In genomic region chr4:80335554-80336358, GRCh38 we compare ENCODE assay signal across 8 cellular contexts. TPM values are rescaled to one million over a fixed set of nuclear protein-coding genes. Genes with fewer than 3 reads are reported as not detected.
DNase-seq lines count a peak whose midpoint lies in the region; ATAC-seq, FAIRE-seq and TF ChIP-seq lines count a peak whose summit lies in the region.

CFAP299 (plus strand) TSS chr4:80335730.

- H3K4me3 ChIP-seq in HFF-Myc (replicated peaks; ENCODE audit: low read depth, low read length): peak within 1 kb of the TSS; percentile 66
- peak within 1 kb of the TSS; percentile 61 for H3K4me3 ChIP-seq in GM12878
- peak within 1 kb of the TSS; percentile 57 to 64 (median 62) for H3K4me3 ChIP-seq in gastrocnemius medialis

- H3K27ac ChIP-seq in GM12878 (ENCODE audit: control insufficient read depth, insufficient read depth): no peak within 1 kb of the TSS
- H3K27ac ChIP-seq in gastrocnemius medialis: no peak within 1 kb of the TSS

- CTCF ChIA-PET in GM10248 (lab: Yijun Ruan, JAX) (no interaction called here), GM12878 (lab: Yijun Ruan, JAX) (interaction anchor here (0.7 to 3.6 kb wide), 12 partner anchors 8 to 1383 kb away, joined by 3 to 36 read pairs (median 3); no protein-coding TSS in a partner anchor)

- no peak for TF ChIP-seq EP300 in GM12878 (IDR thresholded peaks at IDR 0.05; ENCODE audit: borderline replicate concordance in 1 of 2, control insufficient read depth in 1 of 2, low read depth in 2 of 2, low read length in 2 of 2)

- peak; percentile 90 for FAIRE-seq in GM12878 (lab: Jason Lieb, UNC)

- no peak within 1 kb of the TSS for H3K9ac ChIP-seq in GM12878 (ENCODE audit: control insufficient read depth, insufficient read depth, low read length)

- H3K79me2 ChIP-seq in GM12878 (ENCODE audit: control insufficient read depth, insufficient read depth, low read length): no peaks in the 10 kb centered on the region

- TF ChIP-seq CTCF in GM10248 (IDR thresholded peaks at IDR 0.05; ENCODE audit: control extremely low read depth, extremely low read depth, low read depth, missing control alignments) (peak; percentile 27), HFF-Myc (IDR thresholded peaks at IDR 0.05; ENCODE audit: low read depth, low read length, missing control alignments) (peak; percentile 60), GM12878 (IDR thresholded peaks at IDR 0.05 in 2 of 3, conservative IDR thresholded peaks at IDR 0.05 in 1 of 3; ENCODE audit: control insufficient read depth in 2 of 3, extremely low read depth in 1 of 3, insufficient read depth in 1 of 3, low read depth in 3 of 3, low read length in 3 of 3) (peak in 2 of 3 experiments; percentile 29 to 36; a peak in 2 of 6 replicates), gastrocnemius medialis (IDR thresholded peaks at IDR 0.05 in 4 of 5, conservative IDR thresholded peaks at IDR 0.05 in 1 of 5) (peak in 3 of 5 experiments; percentile 13 to 44 (median 23))

- H3K9me3 ChIP-seq in GM12878 (replicated peaks; ENCODE audit: control insufficient read depth, insufficient read depth, low read length) (no peaks in the 10 kb centered on the region), gastrocnemius medialis (no peaks in the 10 kb centered on the region)

- RAD21 ChIA-PET in GM12878 (lab: Charles Lee; ENCODE audit: unreplicated experiment): interaction anchor here (1.0 to 3.5 kb wide), 4 partner anchors 107 to 717 kb away, joined by 3 to 23 read pairs (median 4); no protein-coding TSS in a partner anchor

- POLR2A ChIA-PET in GM10248 (lab: Yijun Ruan, JAX): no interaction called here
- POLR2A ChIA-PET in GM12878 (lab: Charles Lee): no interaction called here

- ATAC-seq in GM12878: peak; percentile 97
- ATAC-seq in gastrocnemius medialis: peak; percentile 86 to 87

- TF ChIP-seq POLR2A in GM12878 (IDR thresholded peaks at IDR 0.05; ENCODE audit: low read depth, low read length): no peak
- TF ChIP-seq POLR2A in gastrocnemius medialis (IDR thresholded peaks at IDR 0.05): no peak

- peaks cover 0 to 8% of the 10 kb centered on the region in 2 experiments; a peak in 3 of 4 replicates for H3K27me3 ChIP-seq in GM12878 (replicated peaks in 1 of 2; ENCODE audit: control insufficient read depth in 2 of 2, insufficient read depth in 2 of 2, low read length in 1 of 2)
- H3K27me3 ChIP-seq in gastrocnemius medialis: no peaks in the 10 kb centered on the region

- no TSS peak for BruUV-seq in GM12878 (replicated peaks; lab: Mats Ljungman, UMichigan)

- in situ Hi-C loops in GM12878 (cut with MboI): no loop called here
- in situ Hi-C loops in gastrocnemius medialis (cut with MboI; ENCODE audit: low sequenced_read_pairs in 4 of 4): no loop called here

- H2AFZ ChIP-seq in GM12878 (ENCODE audit: control insufficient read depth, low read depth, low read length): peak within 1 kb of the TSS; percentile 64

- SMC1A ChIA-PET in GM12878 (lab: Charles Lee; ENCODE audit: uncharacterized antibody, unreplicated experiment): interaction anchor here (1.0 to 1.6 kb wide), 4 partner anchors 11 to 1385 kb away, joined by 3 to 12 read pairs (median 4); no protein-coding TSS in a partner anchor

- H4K20me1 ChIP-seq in GM12878 (ENCODE audit: control insufficient read depth, insufficient read depth): no peaks in the 10 kb centered on the region

- H3K4me1 ChIP-seq in GM12878 (ENCODE audit: control insufficient read depth, insufficient read depth, low read length): no peaks in the 10 kb centered on the region; the same call in 1 of the 2 replicates
- peaks cover 0 to 4% of the 10 kb centered on the region in 2 donors for H3K4me1 ChIP-seq in gastrocnemius medialis

- WGBS in GM12878 (ENCODE audit: insufficient coverage, insufficient replicate concordance, low lambda C conversion rate, missing lambda C conversion rate): 3% methylated on average over 38 of the region's 49 CpGs

- peak within 1 kb of the TSS; percentile 98 for H3K4me2 ChIP-seq in GM12878 (ENCODE audit: control insufficient read depth, insufficient read depth)

- no peaks in the 10 kb centered on the region for H3K36me3 ChIP-seq in GM12878 (ENCODE audit: control insufficient read depth in 2 of 2, insufficient read depth in 2 of 2, low read length in 1 of 2)
- H3K36me3 ChIP-seq in gastrocnemius medialis: no peaks in the 10 kb centered on the region

- DNase-seq in GM10248 (ENCODE audit: extremely low spot score) (peak; percentile 73), HFF-Myc (ENCODE audit: extremely low read depth, low read depth) (peak; percentile 74), MV-4-11 (lab: John Stamatoyannopoulos, UW) (peak; percentile 57), T-helper 1 cell (peak in 3 of 5 donors; percentile 4 to 60 (median 13)), GM12878 (ENCODE audit: low read depth, low spot score) (peak; percentile 44), iPS DF 4.7 (ENCODE audit: extremely low read depth, low spot score) (peak; percentile 71), gastrocnemius medialis (peak; percentile 35 to 59), cortex of kidney (lab: John Stamatoyannopoulos, UW) (no peak)

- no peak for TF ChIP-seq RAD21 in GM12878 (IDR thresholded peaks at IDR 0.05; ENCODE audit: insufficient read depth, low read depth, low read length)

- intact Hi-C loops in GM12878 (cut with micrococcal nuclease; ENCODE audit: unreplicated experiment) (loop anchor here (2.0 to 10.0 kb wide), 3 partner anchors 68 to 411 kb away; partner anchors contain the start of gene FGF5), gastrocnemius medialis (cut with DNase I; ENCODE audit: low total_unique reads) (no loop called here)

TF ChIP-seq in GM12878, 131 proteins besides CTCF, POLR2A, EP300 and RAD21 (continues in another document):
- no peak for TF ChIP-seq ELK1 (IDR thresholded peaks at IDR 0.05; ENCODE audit: low read depth, low read length)
- TF ChIP-seq TARDBP (IDR thresholded peaks at IDR 0.05; ENCODE audit: borderline replicate concordance): no peak
- TF ChIP-seq EGR1 (IDR thresholded peaks at IDR 0.05; ENCODE audit: borderline replicate concordance in 1 of 2, low read depth in 2 of 2, low read length in 2 of 2): no peak
- 0 out of 2 replicates have a peak, but pooled peaks have one; percentile 34 for TF ChIP-seq NR2F1 (conservative IDR thresholded peaks at IDR 0.05)
- peak; percentile 90 for TF ChIP-seq PKNOX1 (IDR thresholded peaks at IDR 0.05)
- peak; percentile 73; the same call in 1 of the 2 replicates for TF ChIP-seq NKRF (conservative IDR thresholded peaks at IDR 0.05)
- peak; percentile 82 for TF ChIP-seq MXI1 (IDR thresholded peaks at IDR 0.05; ENCODE audit: low read depth, low read length)
- no peak for TF ChIP-seq SRF (IDR thresholded peaks at IDR 0.05; ENCODE audit: low read depth in 2 of 2, low read length in 2 of 2)
- TF ChIP-seq ATF7 (IDR thresholded peaks at IDR 0.05; ENCODE audit: low read depth): no peak

RNA-seq across cellular contexts. Expression of gene CFAP299, which starts in this region (rescaled TPM):
- 0.15 and 0.34 TPM in 2 replicates for total RNA-seq in GM12878 (2013; cell fraction: nucleolus; rRNA removed)
- 0.06 TPM in 1 of 2 replicates, not detected in the other for total RNA-seq in GM12878 (2014; rRNA removed)
- not detected in 2 replicates for total RNA-seq in GM12878 (2014; rRNA removed; fragmentation: Illumina TruSeq; extraction: Trizol)
- not detected in 2 replicates for total RNA-seq in GM12878 (2021)
- not detected for polyA plus RNA-seq in GM12878 (2011; ENCODE audit: low read depth)
- polyA plus RNA-seq in GM12878 (2011; rRNA removed): not detected in 2 replicates
- polyA plus RNA-seq in GM12878 (2011; cell fraction: cytosol; rRNA removed): not detected in 2 replicates
- polyA plus RNA-seq in GM12878 (2011; cell fraction: nucleus; rRNA removed): not detected in 2 replicates
- not detected in 2 replicates for polyA plus RNA-seq in GM12878 (2012)
- polyA plus RNA-seq in GM12878 (2014; fragmentation: Illumina TruSeq; extraction: Trizol): not detected in 2 replicates
- not detected for polyA plus RNA-seq in GM12878 (2014; fragmentation: Nextera tagmentation; extraction: Ambion mirVana)
- polyA plus RNA-seq in GM12878 (2014; rRNA removed): not detected in 2 replicates
- polyA plus RNA-seq in GM12878 (2016; fragmentation: Nextera tagmentation; extraction: Ambion mirVana): under 1 TPM in 1 of 2 experiments, not detected in 1; 0.34 TPM
- polyA minus RNA-seq in GM12878 (2011; rRNA and poly(A)+ RNA removed): 0.15 TPM in 1 of 2 replicates, not detected in the other
- not detected in 2 replicates for polyA minus RNA-seq in GM12878 (2011; cell fraction: cytosol; rRNA and poly(A)+ RNA removed)
- 0.12 and 0.67 TPM in 2 replicates for polyA minus RNA-seq in GM12878 (2011; cell fraction: nucleus; rRNA and poly(A)+ RNA removed)
- total RNA-seq in gastrocnemius medialis: not detected

Comparison
In these comparisons a context has a peak if more than half of its experiments do, and no peak if none do; other contexts are left out.
1. Peak in DNase-seq, ATAC-seq, H3K4me3 ChIP-seq and H3K4me2 ChIP-seq in GM12878; RNA of the gene not detected or under 1 TPM.
2. Peak in DNase-seq, ATAC-seq and H3K4me3 ChIP-seq in gastrocnemius medialis; RNA of the gene not detected or under 1 TPM.